In genomic region chr1:23980006-23980724, GRCh38 we compare ENCODE assay signal across 8 cellular contexts. TPM values are rescaled to one million over a fixed set of nuclear protein-coding genes. Genes with fewer than 3 reads are reported as not detected.
A peak's percentile ranks its signal among the peaks of the same experiment; 100 is the strongest.
DNase-seq lines count a peak whose midpoint lies in the region; ATAC-seq and TF ChIP-seq lines count a peak whose summit lies in the region.

TSS of gene SRSF10 (minus strand) at chr1:23980327. CDS start at chr1:23980255, 72 bp downstream.

- H3K36me3 ChIP-seq in DND-41 (ENCODE audit: insufficient read depth, low read length) (peaks cover 43% of the 10 kb centered on the region), KOPT-K1 (ENCODE audit: insufficient read depth, low read length) (peaks cover 36% of the 10 kb centered on the region), Peyer's patch (no peaks in the 10 kb centered on the region), muscle layer of duodenum (ENCODE audit: control insufficient read depth in 1 of 2, insufficient read depth in 2 of 2, low read length in 2 of 2) (peaks cover 0 to 4% of the 10 kb centered on the region in 2 donors)

- peak; percentile 53 for TF ChIP-seq CTCF in DND-41 (IDR thresholded peaks at IDR 0.05; ENCODE audit: borderline replicate concordance, extremely low read depth, low read length, poor library complexity, severe bottlenecking)
- TF ChIP-seq CTCF in Peyer's patch (IDR thresholded peaks at IDR 0.05) = peak in 4 of 6 experiments; percentile 28 to 60 (median 54)

- H3K27me3 ChIP-seq in DND-41 (ENCODE audit: insufficient read depth, low read length, poor library complexity) = no peaks in the 10 kb centered on the region
- no peaks in the 10 kb centered on the region for H3K27me3 ChIP-seq in Peyer's patch
- H3K27me3 ChIP-seq in muscle layer of duodenum (ENCODE audit: low read depth, low read length) = no peaks in the 10 kb centered on the region

- H3K4me3 ChIP-seq in DND-41 (ENCODE audit: low read depth in 1 of 2, low read length in 2 of 2) (peak within 1 kb of the TSS; percentile 70 to 95), Peyer's patch (peak within 1 kb of the TSS; percentile 82 to 93 (median 90)), muscle layer of duodenum (ENCODE audit: low read depth in 1 of 2, low read length in 2 of 2) (peak within 1 kb of the TSS; percentile 92 to 98)

- peak; percentile 98 for TF ChIP-seq POLR2A in Peyer's patch (IDR thresholded peaks at IDR 0.05)

- peak within 1 kb of the TSS; percentile 74 for H3K4me2 ChIP-seq in DND-41 (ENCODE audit: insufficient read depth, low read length)

- H3K4me1 ChIP-seq in DND-41 (ENCODE audit: insufficient read depth, low read length) (peaks cover 53% of the 10 kb centered on the region), Peyer's patch (peaks cover 0 to 52% (median 10%) of the 10 kb centered on the region in 4 donors), muscle layer of duodenum (ENCODE audit: control insufficient read depth in 1 of 2, insufficient read depth in 2 of 2, low read length in 2 of 2) (peaks cover 8 to 37% of the 10 kb centered on the region in 2 donors)

- H3K79me2 ChIP-seq in DND-41 (ENCODE audit: insufficient read depth, low read length) = peaks cover 53% of the 10 kb centered on the region

- peak within 1 kb of the TSS; percentile 74 for H2AFZ ChIP-seq in DND-41 (ENCODE audit: low read depth, low read length)

- ATAC-seq in DND-41 (ENCODE audit: insufficient read depth, low read depth) = peak; percentile 90
- peak; percentile 89 for ATAC-seq in GM21786 (IDR thresholded peaks at IDR 0.05; ENCODE audit: unreplicated experiment)
- ATAC-seq in esophagus mucosa = peak; percentile 99

- no peaks in the 10 kb centered on the region for H3K9me3 ChIP-seq in DND-41 (ENCODE audit: insufficient read depth, low read length, severe bottlenecking)
- no peaks in the 10 kb centered on the region for H3K9me3 ChIP-seq in KOPT-K1 (ENCODE audit: insufficient read depth, low read length, poor library complexity, severe bottlenecking)
- H3K9me3 ChIP-seq in Peyer's patch = no peaks in the 10 kb centered on the region
- no peaks in the 10 kb centered on the region for H3K9me3 ChIP-seq in muscle layer of duodenum (ENCODE audit: control insufficient read depth in 1 of 2, low read length in 2 of 2)

- peak within 1 kb of the TSS; percentile 93 for H3K9ac ChIP-seq in DND-41 (ENCODE audit: low read depth, low read length)

- DNase-seq in DND-41 (peak; percentile 99), Peyer's patch (peak; percentile 96 to 99 (median 98))
- peak; percentile 97 for DNase-seq in activated T-cell treated with anti-CD3 and anti-CD28 coated beads, Interleukin-2, amount 50 U/mL, for 48 hours
- peak; percentile 96 for DNase-seq in stimulated activated CD8-positive, alpha-beta memory T cell treated with anti-CD3 and anti-CD28 coated beads, Interleukin-7, amount 100 ng/mL, for 4 hours (ENCODE audit: low read depth in 2 of 2)

- peaks cover 41% of the 10 kb centered on the region for H4K20me1 ChIP-seq in DND-41 (ENCODE audit: insufficient read depth, low read length)

- H3K27ac ChIP-seq in DND-41 (ENCODE audit: low read length) = peak within 1 kb of the TSS; percentile 97
- peak within 1 kb of the TSS; percentile 95 for H3K27ac ChIP-seq in KOPT-K1 (ENCODE audit: low read depth, low read length, poor library complexity, severe bottlenecking)
- peak within 1 kb of the TSS; percentile 94 to 98 (median 96) for H3K27ac ChIP-seq in Peyer's patch
- peak within 1 kb of the TSS; percentile 85 for H3K27ac ChIP-seq in muscle layer of duodenum (ENCODE audit: low read length)

RNA-seq across cellular contexts. Expression of gene SRSF10, which starts in this region (rescaled TPM):
- total RNA-seq in Peyer's patch = 100 to 1,000 TPM in 3 of 4 donors, 10 to 100 TPM in 1; 86.3 to 224 (median 112) TPM
- total RNA-seq in esophagus mucosa = 48.5 TPM

Comparison
In these comparisons a context has a peak if more than half of its experiments do, and no peak if none do; other contexts are left out.
1. Peak in every context shown above with its lines: DNase-seq, ATAC-seq, H3K4me3 ChIP-seq and H3K27ac ChIP-seq.